26 cellular contexts compared by ENCODE assay signal in the genomic region with DNA sequence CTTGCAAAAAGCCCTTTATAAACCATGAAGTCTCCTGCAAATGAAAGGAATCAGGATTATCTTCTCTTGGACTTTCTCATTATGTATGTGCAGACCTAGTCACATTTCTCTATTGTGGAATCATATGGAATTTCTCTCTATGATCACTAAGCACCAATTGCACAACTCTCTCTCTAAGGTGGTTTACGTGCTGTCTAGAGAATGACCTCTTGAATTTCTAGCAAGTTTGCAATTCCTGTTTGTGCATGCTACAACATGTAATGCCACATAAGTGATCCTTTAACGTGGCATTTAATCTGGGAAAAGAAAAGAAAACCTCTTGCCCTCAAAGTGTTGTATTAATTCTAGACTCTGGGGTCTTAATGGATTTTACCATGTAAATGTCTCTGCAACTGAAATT. TPM values are rescaled to one million over a fixed set of nuclear protein-coding genes. Genes with fewer than 3 reads are reported as not detected.
A peak's percentile ranks its signal among the peaks of the same experiment; 100 is the strongest.
DNase-seq lines count a peak whose midpoint lies in the region; TF ChIP-seq lines count a peak whose summit lies in the region.
"Had no signal": no experiment of that assay in that cellular context is flagged by ENCODE, and none has a peak within 500 bp of the region (broad histone marks: within the 10 kb centered on the region; RNA-seq: fewer than 3 reads in every experiment).

No MANE protein-coding gene starts in this region.

- H3K27ac ChIP-seq in RWPE1 = no peak overlapping the region
- peak overlapping the region; percentile 76 for H3K27ac ChIP-seq in epithelial cell of prostate
- H3K27ac ChIP-seq in coronary artery = no peak overlapping the region
- H3K27ac ChIP-seq: A549, C4-2B, HL-60, PC-9 had no signal

- H3K4me3 ChIP-seq in coronary artery = no peak overlapping the region
- H3K4me3 ChIP-seq: A549, PC-9 had no signal

- no peak for TF ChIP-seq CTCF in RWPE1 (conservative IDR thresholded peaks at IDR 0.05; ENCODE audit: low read depth)
- no peak for TF ChIP-seq CTCF in coronary artery (IDR thresholded peaks at IDR 0.05)

- DNase-seq in HPDE6-E6E7 (ENCODE audit: extremely low spot score) (peak; percentile 45), RWPE1 (ENCODE audit: low spot score) (peak; percentile 69), epithelial cell of prostate (ENCODE audit: low read depth, low spot score) (peak; percentile 78), renal cortical epithelial cell (ENCODE audit: low read depth) (peak; percentile 60), coronary artery (ENCODE audit: low spot score) (no peak), T1000 (lab: John Stamatoyannopoulos, UW) (no peak), MV-4-11 (lab: John Stamatoyannopoulos, UW) (no peak)
- DNase-seq: AML-193; Caco-2; CD8-positive, alpha-beta T cell; DND-41; Karpas-422; NCI-H1105; NCI-H1436 treated with DMSO at 0.1 percent for 48 hours; NCI-H187 treated with DMSO at 0.1 percent for 48 hours; NCI-H446; NCI-H524 treated with DMSO at 0.1 percent for 48 hours; NCI-H774; NK-92 treated with Interleukin-12 subunit alpha and Interleukin-12 subunit beta, amount 100 ng/mL, for 24 hours; PC-9; SHP77 had no signal

- CTCF ChIA-PET in RWPE1 (lab: Yijun Ruan, JAX) = interaction anchor here (0.6 kb wide), 1 partner anchor 345 kb away, joined by 7 read pairs; no protein-coding TSS in a partner anchor

- POLR2A ChIA-PET in RWPE1 (lab: Yijun Ruan, JAX; ENCODE audit: low non-redundant PET) = no interaction called here

RNA-seq across cellular contexts. Expression of gene PPP2R2B, which starts 4.9 kb away (rescaled TPM):
- total RNA-seq in renal cortical epithelial cell = 0.25 and 1.2 TPM in 2 replicates
- total RNA-seq: PC-9, RPMI7951, SK-MEL-5 had no signal

Comparison
In these comparisons a context has a peak if more than half of its experiments do, and no peak if none do; other contexts are left out.
1. DNase-seq: peak in HPDE6-E6E7 (single experiment), RWPE1 (single experiment), epithelial cell of prostate (single experiment) and renal cortical epithelial cell (single experiment); none in coronary artery (single experiment), T1000 (single experiment) and MV-4-11 (single experiment).